Comparison of ENCODE assay signal across 9 cellular contexts in the genomic region with DNA sequence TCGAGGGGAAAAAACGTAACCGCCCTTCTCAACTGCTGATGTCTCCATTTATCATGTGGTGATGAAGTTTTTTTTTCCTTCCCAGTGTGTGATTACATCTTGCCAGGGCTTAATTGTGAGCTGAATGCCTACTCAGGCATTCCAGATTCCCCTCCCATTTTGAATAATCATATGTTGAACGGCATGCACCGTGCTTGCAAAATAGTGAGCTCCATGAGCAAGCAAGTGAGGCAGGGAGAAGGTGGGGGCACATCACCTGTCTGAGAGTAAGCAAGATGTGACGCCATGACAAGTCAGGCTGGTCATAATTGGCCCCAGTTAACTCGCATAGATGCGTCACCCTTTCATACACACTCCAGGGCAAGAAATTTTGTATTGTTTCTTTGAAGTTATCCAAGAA. TPM values are rescaled to one million over a fixed set of nuclear protein-coding genes. Genes with fewer than 3 reads are reported as not detected.
DNase-seq lines count a peak whose midpoint lies in the region; ATAC-seq and TF ChIP-seq lines count a peak whose summit lies in the region.
"Had no signal": no experiment of that assay in that cellular context is flagged by ENCODE, and none has a peak within 500 bp of the region (broad histone marks: within the 10 kb centered on the region; RNA-seq: fewer than 3 reads in every experiment).

No MANE protein-coding gene starts in this region.

- H3K4me1 ChIP-seq in OCI-LY1 (ENCODE audit: insufficient read depth, low read length, severe bottlenecking), result peaks cover 15% of the 10 kb centered on the region
- H3K4me1 ChIP-seq in psoas muscle, result peaks cover 9% of the 10 kb centered on the region

- intact Hi-C loops in Calu3 (cut with micrococcal nuclease; ENCODE audit: unreplicated experiment) (no loop called here), psoas muscle (cut with DNase I) (loop anchor here in 1 of 2 donors (2.0 to 5.0 kb wide), 2 partner anchors 19 to 63 kb away; a partner anchor contains a TSS)

- H3K9ac ChIP-seq in OCI-LY1 (ENCODE audit: low read length), result peak overlapping the region; percentile 95; the same call in 1 of the 2 replicates

- H3K27me3 ChIP-seq in OCI-LY1 (ENCODE audit: insufficient read depth, low read length), result no peaks in the 10 kb centered on the region
- no peaks in the 10 kb centered on the region for H3K27me3 ChIP-seq in psoas muscle (ENCODE audit: insufficient read depth in 3 of 3, low read length in 2 of 3)

- no peaks in the 10 kb centered on the region for H3K36me3 ChIP-seq in OCI-LY1 (ENCODE audit: insufficient read depth, low read length)
- no peaks in the 10 kb centered on the region for H3K36me3 ChIP-seq in psoas muscle (ENCODE audit: insufficient read depth in 1 of 2, low read depth in 1 of 2)

- H3K4me1 Mint-ChIP-seq in Calu3 (ENCODE audit: low read depth, unreplicated experiment), result peaks cover 10% of the 10 kb centered on the region
- H3K4me1 Mint-ChIP-seq in endothelial cell (ENCODE audit: unreplicated experiment), result peaks cover 22% of the 10 kb centered on the region
- H3K4me1 Mint-ChIP-seq in stimulated activated naive CD8-positive, alpha-beta T cell treated with anti-CD3 and anti-CD28 coated beads, Interleukin-15, amount 100 ng/mL, for 72 hours, result peaks cover 15% of the 10 kb centered on the region

- H3K27ac Mint-ChIP-seq in Calu3 (ENCODE audit: unreplicated experiment) (peak overlapping the region; percentile 98), endothelial cell (ENCODE audit: unreplicated experiment) (peak overlapping the region; percentile 84)
- H3K27ac Mint-ChIP-seq in stimulated activated naive CD8-positive, alpha-beta T cell treated with anti-CD3 and anti-CD28 coated beads, Interleukin-15, amount 100 ng/mL, for 72 hours, result peak overlapping the region in 1 of 2 donors; percentile 66

- H3K36me3 Mint-ChIP-seq in Calu3 (ENCODE audit: insufficient read depth, unreplicated experiment) (peaks cover 57% of the 10 kb centered on the region), endothelial cell (ENCODE audit: low read depth, unreplicated experiment) (peaks cover 11% of the 10 kb centered on the region)

- H3K4me3 Mint-ChIP-seq in Calu3 (ENCODE audit: low read depth, unreplicated experiment) (peak overlapping the region; percentile 93), endothelial cell (ENCODE audit: unreplicated experiment) (peak overlapping the region; percentile 95)
- no peak overlapping the region for H3K4me3 Mint-ChIP-seq in stimulated activated naive CD8-positive, alpha-beta T cell treated with anti-CD3 and anti-CD28 coated beads, Interleukin-15, amount 100 ng/mL, for 72 hours

- no peaks in the 10 kb centered on the region for H3K9me2 ChIP-seq in OCI-LY1 (ENCODE audit: low read depth, low read length)

- peak overlapping the region; percentile 92 for H3K4me2 ChIP-seq in OCI-LY1 (ENCODE audit: low read length)

- H3K9me3 ChIP-seq in OCI-LY1 (ENCODE audit: low read length), result no peaks in the 10 kb centered on the region
- no peaks in the 10 kb centered on the region for H3K9me3 ChIP-seq in psoas muscle

- H2AFZ ChIP-seq in OCI-LY1 (ENCODE audit: low read length), result no peak overlapping the region

- no peak for TF ChIP-seq CTCF in Calu3 (IDR thresholded peaks at IDR 0.05; ENCODE audit: unreplicated experiment)
- no peak for TF ChIP-seq CTCF in OCI-LY1 (IDR thresholded peaks at IDR 0.05; ENCODE audit: low read length)
- TF ChIP-seq CTCF in endothelial cell (IDR thresholded peaks at IDR 0.05; ENCODE audit: unreplicated experiment), result no peak
- TF ChIP-seq CTCF in psoas muscle (IDR thresholded peaks at IDR 0.05), result no peak

- H3K27ac ChIP-seq in OCI-LY1 (ENCODE audit: low read depth, low read length, poor library complexity, severe bottlenecking), result peak overlapping the region; percentile 98
- peak overlapping the region; percentile 99 for H3K27ac ChIP-seq in psoas muscle

- H3K27me3 Mint-ChIP-seq in Calu3 (ENCODE audit: unreplicated experiment), result no peaks in the 10 kb centered on the region
- peaks cover 26% of the 10 kb centered on the region for H3K27me3 Mint-ChIP-seq in endothelial cell (ENCODE audit: unreplicated experiment)
- no peaks in the 10 kb centered on the region for H3K27me3 Mint-ChIP-seq in stimulated activated naive CD8-positive, alpha-beta T cell treated with anti-CD3 and anti-CD28 coated beads, Interleukin-15, amount 100 ng/mL, for 72 hours

- no peaks in the 10 kb centered on the region for H3K9me3 Mint-ChIP-seq in Calu3 (ENCODE audit: low read depth, unreplicated experiment)
- H3K9me3 Mint-ChIP-seq in endothelial cell (ENCODE audit: unreplicated experiment), result no peaks in the 10 kb centered on the region
- no peaks in the 10 kb centered on the region for H3K9me3 Mint-ChIP-seq in stimulated activated naive CD8-positive, alpha-beta T cell treated with anti-CD3 and anti-CD28 coated beads, Interleukin-15, amount 100 ng/mL, for 72 hours

- DNase-seq in Calu3 (no peak), endothelial cell (ENCODE audit: low spot score) (no peak), psoas muscle (peak in 1 of 2 donors; percentile 20), T-helper 1 cell (no peak), NCI-H748 treated with DMSO at 0.1 percent for 48 hours (lab: John Stamatoyannopoulos, UW) (no peak)
- no peak for DNase-seq in stimulated activated naive CD8-positive, alpha-beta T cell treated with anti-CD3 and anti-CD28 coated beads, Interleukin-15, amount 100 ng/mL, for 72 hours
- DNase-seq: activated T-cell treated with anti-CD3 and anti-CD28 coated beads for 4 hours, GF-D8 had no signal

- WGBS in psoas muscle, 3 donors, result 62 to 70% (median 64%) methylated on average over 8 of the region's 8 CpGs

- no peaks in the 10 kb centered on the region for H4K20me1 ChIP-seq in OCI-LY1 (ENCODE audit: insufficient read depth, low read length)

- CTCF ChIA-PET in Calu3 (lab: Charles Lee), result interaction anchor here (0.6 to 1.0 kb wide), 2 partner anchors 218 to 1891 kb away, joined by 3 to 8 read pairs; no protein-coding TSS in a partner anchor

- no peak for ATAC-seq in psoas muscle
- ATAC-seq in stimulated activated naive CD8-positive, alpha-beta T cell treated with anti-CD3 and anti-CD28 coated beads, Interleukin-15, amount 100 ng/mL, for 72 hours, result no peak

- H3K4me3 ChIP-seq in OCI-LY1 (ENCODE audit: low read depth, low read length, poor library complexity, severe bottlenecking) (peak overlapping the region; percentile 87), psoas muscle (peak overlapping the region; percentile 98)

- no peaks in the 10 kb centered on the region for H3F3A ChIP-seq in OCI-LY1 (ENCODE audit: insufficient read depth, low read length)

- BruUV-seq in Calu3 (replicated peaks; lab: Mats Ljungman, UMichigan), result no TSS peak

- H3K79me2 ChIP-seq in OCI-LY1 (ENCODE audit: insufficient read depth, low read length), result peaks cover 18% of the 10 kb centered on the region

RNA-seq across cellular contexts. Expression of a gene that starts 2.7 kb away (rescaled TPM):
- total RNA-seq in Calu3 (2022), result 57.3 and 64.1 TPM in 2 replicates
- 60.3 TPM for total RNA-seq in endothelial cell (ENCODE audit: unreplicated experiment)
- 100 to 1,000 TPM in 1 of 4 donors, 10 to 100 TPM in 3; 12.3 to 111 (median 50.9) TPM for total RNA-seq in psoas muscle
- polyA plus RNA-seq in psoas muscle, result 10 to 100 TPM in 2 of 3 donors, 1 to 10 TPM in 1; 9.5 to 26.1 (median 23.4) TPM

RNA-seq across cellular contexts. Expression of a gene that starts 19.2 kb away (rescaled TPM):
- total RNA-seq in Calu3 (2022) (53.3 and 68.5 TPM in 2 replicates), endothelial cell (ENCODE audit: unreplicated experiment) (54.6 TPM), psoas muscle (10 to 100 TPM; 19.9 to 40.0 (median 23.4) TPM)
- 10 to 100 TPM; 34.3 to 79.2 (median 49.0) TPM for polyA plus RNA-seq in psoas muscle

RNA-seq across cellular contexts. Expression of a gene that starts 19.6 kb away (rescaled TPM):
- total RNA-seq in Calu3 (2022) (94.0 and 94.5 TPM in 2 replicates), endothelial cell (ENCODE audit: unreplicated experiment) (83.5 TPM), psoas muscle (100 to 1,000 TPM; 422 to 513 (median 474) TPM)
- 100 to 1,000 TPM; 346 to 459 (median 402) TPM for polyA plus RNA-seq in psoas muscle

Comparison
In these comparisons a context has a peak if more than half of its experiments do, and no peak if none do; other contexts are left out.
1. H3K4me3 Mint-ChIP-seq: peak in Calu3 (single experiment) and endothelial cell (single experiment); none in stimulated activated naive CD8-positive, alpha-beta T cell treated with anti-CD3 and anti-CD28 coated beads, Interleukin-15, amount 100 ng/mL, for 72 hours (0 of 2).